16 cellular contexts compared by ENCODE assay signal in the genomic region with DNA sequence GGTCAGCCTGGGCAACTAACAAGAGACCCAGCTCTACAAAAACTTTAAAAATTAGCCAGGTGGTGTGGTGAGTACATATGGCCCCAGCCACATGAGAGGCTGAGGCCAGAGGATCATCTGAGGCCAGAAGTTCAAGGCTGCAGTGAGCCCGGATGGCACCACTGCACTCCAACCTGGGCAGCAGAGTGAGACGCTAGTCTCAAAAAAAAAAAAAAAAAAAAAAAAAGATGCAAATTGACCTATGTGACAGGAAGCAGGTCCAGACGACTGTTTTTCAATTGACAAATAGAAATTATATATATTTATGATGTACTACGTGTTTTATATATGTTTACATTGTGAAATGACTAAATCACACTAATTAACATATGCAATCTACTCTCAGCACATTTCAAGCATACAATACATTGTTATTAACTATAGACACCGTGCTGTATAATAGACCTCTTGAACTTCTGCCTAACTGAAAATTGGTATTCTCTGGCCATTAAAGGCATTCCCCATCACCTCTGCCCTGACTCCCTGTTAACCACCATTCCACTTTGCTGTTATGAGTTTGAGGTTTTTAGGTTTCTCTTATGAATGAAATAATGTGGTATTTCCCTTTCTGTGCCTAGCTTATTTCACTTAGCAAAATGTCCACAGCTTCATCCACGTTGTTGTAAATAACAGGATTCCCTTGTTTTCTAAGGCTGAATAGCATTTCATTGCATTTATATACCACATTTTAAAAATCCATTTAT.
"Had no signal": no experiment of that assay in that cellular context is flagged by ENCODE, and none has a peak within 500 bp of the region (broad histone marks: within the 10 kb centered on the region; RNA-seq: fewer than 3 reads in every experiment).

No MANE protein-coding gene starts in this region.

- H3K4me3 Mint-ChIP-seq: activated CD4-positive, alpha-beta T cell treated with anti-CD3 and anti-CD28 coated beads, Interleukin-2, amount 10 ng/mL, durations not matched to agents 7 days and 5 days; natural killer cell treated with Interleukin-12 subunit alpha and Interleukin-12 subunit beta and Interleukin-15 and Interleukin-18, amount 100 ng/mL, for 72 hours; stimulated activated naive B cell treated with anti-CD40 and anti-IgM and Interleukin-4, amounts not matched to agents 10 μg/mL and 1 μg/mL and 100 μg/mL, for 72 hours had no signal

- H3K9me3 Mint-ChIP-seq: activated CD4-positive, alpha-beta T cell treated with anti-CD3 and anti-CD28 coated beads, Interleukin-2, amount 10 ng/mL, durations not matched to agents 7 days and 5 days; activated T-helper 17 cell treated with anti-CD3 and anti-CD28 coated beads, Interleukin-2, amount 50 U/mL, for 72 hours; natural killer cell treated with Interleukin-12 subunit alpha and Interleukin-12 subunit beta and Interleukin-15 and Interleukin-18, amount 100 ng/mL, for 72 hours; stimulated activated naive B cell treated with anti-CD40 and anti-IgM and Interleukin-4, amounts not matched to agents 10 μg/mL and 1 μg/mL and 100 μg/mL, for 72 hours had no signal

- H3K27ac Mint-ChIP-seq: activated T-helper 17 cell treated with anti-CD3 and anti-CD28 coated beads, Interleukin-2, amount 50 U/mL, for 72 hours had no signal

- H3K27me3 ChIP-seq: cardiac muscle cell, dorsolateral prefrontal cortex, gastroesophageal sphincter, hepatocyte, thyroid gland, uterus had no signal

- H3K36me3 Mint-ChIP-seq: natural killer cell treated with Interleukin-12 subunit alpha and Interleukin-12 subunit beta and Interleukin-15 and Interleukin-18, amount 100 ng/mL, for 72 hours; stimulated activated naive B cell treated with anti-CD40 and anti-IgM and Interleukin-4, amounts not matched to agents 10 μg/mL and 1 μg/mL and 100 μg/mL, for 72 hours had no signal

- H3K4me1 ChIP-seq: thyroid gland, uterus had no signal

- H3K36me3 ChIP-seq: cardiac muscle cell, gastroesophageal sphincter, thyroid gland, uterus had no signal

- H3K27me3 Mint-ChIP-seq: activated CD4-positive, alpha-beta T cell treated with anti-CD3 and anti-CD28 coated beads, Interleukin-2, amount 10 ng/mL, durations not matched to agents 7 days and 5 days; activated T-helper 17 cell treated with anti-CD3 and anti-CD28 coated beads, Interleukin-2, amount 50 U/mL, for 72 hours; natural killer cell treated with Interleukin-12 subunit alpha and Interleukin-12 subunit beta and Interleukin-15 and Interleukin-18, amount 100 ng/mL, for 72 hours had no signal

- H3K9me3 ChIP-seq: gastroesophageal sphincter, thyroid gland, uterus had no signal

- H3K4me3 ChIP-seq: cardiac muscle cell, dorsolateral prefrontal cortex, gastroesophageal sphincter, hepatocyte, thyroid gland, uterus had no signal

- DNase-seq: activated CD4-positive, alpha-beta T cell treated with anti-CD3 and anti-CD28 coated beads, Interleukin-2, amount 10 ng/mL, durations not matched to agents 7 days and 5 days; activated naive CD4-positive, alpha-beta T cell treated with Interleukin-2 at 50 U/mL for 16 hours; dorsolateral prefrontal cortex; erythroblast; kidney; left ventricle myocardium superior; mesenchymal stem cell; stimulated activated naive B cell treated with anti-CD40 and anti-IgM and Interleukin-4, amounts not matched to agents 10 μg/mL and 1 μg/mL and 100 μg/mL, for 72 hours; T-helper 2 cell; thyroid gland; uterus had no signal

- H3K27ac ChIP-seq: cardiac muscle cell, gastroesophageal sphincter, hepatocyte, thyroid gland, uterus had no signal

- ATAC-seq: activated T-helper 17 cell treated with anti-CD3 and anti-CD28 coated beads, Interleukin-2, amount 50 U/mL, for 72 hours; gastroesophageal sphincter; left ventricle myocardium superior; natural killer cell treated with Interleukin-12 subunit alpha and Interleukin-12 subunit beta and Interleukin-15 and Interleukin-18, amount 100 ng/mL, for 72 hours; stimulated activated naive B cell treated with anti-CD40 and anti-IgM and Interleukin-4, amounts not matched to agents 10 μg/mL and 1 μg/mL and 100 μg/mL, for 72 hours had no signal
